In genomic region chr16:68844211-68844564, GRCh38 we compare ENCODE assay signal across 8 cellular contexts. TPM values are rescaled to one million over a fixed set of nuclear protein-coding genes. Genes with fewer than 3 reads are reported as not detected.
A peak's percentile ranks its signal among the peaks of the same experiment; 100 is the strongest.
DNase-seq lines count a peak whose midpoint lies in the region; ATAC-seq and TF ChIP-seq lines count a peak whose summit lies in the region.

No MANE protein-coding gene starts in this region.

- H3K36me3 ChIP-seq in DND-41 (ENCODE audit: insufficient read depth, low read length) (no peaks in the 10 kb centered on the region), endodermal cell (ENCODE audit: control insufficient read depth, insufficient read depth, low read length) (no peaks in the 10 kb centered on the region)

- no peaks in the 10 kb centered on the region for H3K36me3 Mint-ChIP-seq in endodermal cell (ENCODE audit: low read depth)
- no peaks in the 10 kb centered on the region for H3K36me3 Mint-ChIP-seq in osteocyte (ENCODE audit: unreplicated experiment)

- WGBS in endodermal cell (ENCODE audit: insufficient coverage in 1 of 2, insufficient read length in 1 of 2), 2 experiments = 23% methylated on average over 2 to 6 of the region's 6 CpGs

- H3K4me2 ChIP-seq in DND-41 (ENCODE audit: insufficient read depth, low read length) = peak overlapping the region; percentile 87

- H3K27ac ChIP-seq in DND-41 (ENCODE audit: low read length) = peak overlapping the region; percentile 86
- H3K27ac ChIP-seq in endodermal cell (ENCODE audit: low read depth, low read length) = no peak overlapping the region

- H3K4me1 ChIP-seq in DND-41 (ENCODE audit: insufficient read depth, low read length) (peaks cover 23% of the 10 kb centered on the region), endodermal cell (ENCODE audit: control insufficient read depth, insufficient read depth, low read length) (no peaks in the 10 kb centered on the region)

- DNase-seq in DND-41 (no peak), NB4 (ENCODE audit: low read depth) (no peak), endodermal cell (no peak), osteocyte (ENCODE audit: extremely low spot score, unreplicated experiment) (no peak), DMS79 treated with DMSO at 0.1 percent for 48 hours (lab: John Stamatoyannopoulos, UW) (no peak)
- DNase-seq in activated CD4-positive, CD25-positive, alpha-beta regulatory T cell treated with anti-CD3 and anti-CD28 coated beads, Interleukin-2, amount 50 U/mL, for 72 hours = no peak

- no peaks in the 10 kb centered on the region for H4K20me1 ChIP-seq in DND-41 (ENCODE audit: insufficient read depth, low read length)

- peak overlapping the region; percentile 74 for H3K4me3 Mint-ChIP-seq in endodermal cell
- H3K4me3 Mint-ChIP-seq in osteocyte (ENCODE audit: unreplicated experiment) = peak overlapping the region; percentile 93

- no peak for TF ChIP-seq CTCF in DND-41 (IDR thresholded peaks at IDR 0.05; ENCODE audit: borderline replicate concordance, extremely low read depth, low read length, poor library complexity, severe bottlenecking)
- TF ChIP-seq CTCF in NB4 (IDR thresholded peaks at IDR 0.05; ENCODE audit: low read depth, low read length) = no peak
- TF ChIP-seq CTCF in endodermal cell (conservative IDR thresholded peaks at IDR 0.05) = no peak
- no peak for TF ChIP-seq CTCF in osteocyte (IDR thresholded peaks at IDR 0.05)

- no peaks in the 10 kb centered on the region for H3K27me3 Mint-ChIP-seq in endodermal cell (ENCODE audit: insufficient read depth)
- H3K27me3 Mint-ChIP-seq in osteocyte (ENCODE audit: unreplicated experiment) = no peaks in the 10 kb centered on the region

- H3K9me3 Mint-ChIP-seq in endodermal cell (no peaks in the 10 kb centered on the region), osteocyte (ENCODE audit: unreplicated experiment) (no peaks in the 10 kb centered on the region)

- H3K79me2 ChIP-seq in DND-41 (ENCODE audit: insufficient read depth, low read length) = peaks cover 30% of the 10 kb centered on the region

- TF ChIP-seq POLR2A in NB4 (IDR thresholded peaks at IDR 0.05; ENCODE audit: extremely low read depth, insufficient read length) = peak; percentile 19

- H2AFZ ChIP-seq in DND-41 (ENCODE audit: low read depth, low read length) = peak overlapping the region; percentile 95

- ATAC-seq in DND-41 (ENCODE audit: insufficient read depth, low read depth) (no peak), GM19351 (IDR thresholded peaks at IDR 0.05; ENCODE audit: unreplicated experiment) (no peak), esophagus mucosa (no peak)

- H3K4me1 Mint-ChIP-seq in endodermal cell (peaks cover 7% of the 10 kb centered on the region), osteocyte (ENCODE audit: unreplicated experiment) (peaks cover 16% of the 10 kb centered on the region)

- H3K27ac Mint-ChIP-seq in endodermal cell = peak overlapping the region; percentile 86
- H3K27ac Mint-ChIP-seq in osteocyte (ENCODE audit: unreplicated experiment) = peak overlapping the region; percentile 90

- H3K27me3 ChIP-seq in DND-41 (ENCODE audit: insufficient read depth, low read length, poor library complexity) = no peaks in the 10 kb centered on the region
- no peaks in the 10 kb centered on the region for H3K27me3 ChIP-seq in endodermal cell (ENCODE audit: control insufficient read depth, insufficient read depth, low read length, poor library complexity, severe bottlenecking)

- H3K9ac ChIP-seq in DND-41 (ENCODE audit: low read depth, low read length) (peak overlapping the region; percentile 73), endodermal cell (ENCODE audit: extremely low read depth, low read length, poor library complexity, severe bottlenecking) (peak overlapping the region; percentile 62)

- peak overlapping the region; percentile 54 to 75 for H3K4me3 ChIP-seq in DND-41 (ENCODE audit: low read depth in 1 of 2, low read length in 2 of 2)
- H3K4me3 ChIP-seq in NB4 (ENCODE audit: low read depth, low read length) = peak overlapping the region; percentile 82
- peak overlapping the region; percentile 89 for H3K4me3 ChIP-seq in endodermal cell (ENCODE audit: low read length)

- H3K9me3 ChIP-seq in DND-41 (ENCODE audit: insufficient read depth, low read length, severe bottlenecking) = no peaks in the 10 kb centered on the region
- H3K9me3 ChIP-seq in endodermal cell (ENCODE audit: control insufficient read depth, low read length) = no peaks in the 10 kb centered on the region

RNA-seq across cellular contexts. Expression of gene TANGO6, which starts 0.9 kb away (rescaled TPM):
- total RNA-seq in endodermal cell (10 to 100 TPM in 1 of 2 donors, 1 to 10 TPM in 1; 9.6 to 15.3 TPM), osteocyte (11.9 and 13.4 TPM in 2 replicates), esophagus mucosa (12.8 TPM)
- polyA plus RNA-seq in endodermal cell (2013, experiment 1 of 2) = 6.4 TPM
- polyA plus RNA-seq in endodermal cell (2013, experiment 2 of 2) = 6.0 TPM
